In genomic region chr9:126326228-126327015, GRCh38 we compare ENCODE assay signal across 8 cellular contexts. TPM values are rescaled to one million over a fixed set of nuclear protein-coding genes. Genes with fewer than 3 reads are reported as not detected.
DNase-seq lines count a peak whose midpoint lies in the region.

Gene MVB12B, plus strand, starts transcription at chr9:126326829. Its CDS starts 101 bp downstream, at chr9:126326930.

- H2AFZ ChIP-seq in mesenchymal stem cell (ENCODE audit: low read depth, low read length), result peak within 1 kb of the TSS; percentile 58

- peak within 1 kb of the TSS; percentile 89 for H3K9ac ChIP-seq in mesenchymal stem cell (ENCODE audit: low read length)

- peak within 1 kb of the TSS; percentile 74 to 87 for H3K4me3 ChIP-seq in mesenchymal stem cell (ENCODE audit: insufficient read depth in 1 of 2, low read depth in 1 of 2, low read length in 2 of 2)

- peak within 1 kb of the TSS; percentile 75 to 98 for H3K4ac ChIP-seq in mesenchymal stem cell (ENCODE audit: low read depth in 1 of 2, low read length in 2 of 2)

- H2BK15ac ChIP-seq in mesenchymal stem cell (ENCODE audit: low read depth, poor library complexity, severe bottlenecking), result peak within 1 kb of the TSS; percentile 95

- no peak within 1 kb of the TSS for H2BK5ac ChIP-seq in mesenchymal stem cell (ENCODE audit: low read depth, low read length, poor library complexity, severe bottlenecking)

- H2BK120ac ChIP-seq in mesenchymal stem cell (ENCODE audit: low read depth, low read length), result peak within 1 kb of the TSS; percentile 78

- peaks cover 6% of the 10 kb centered on the region for H3K4me1 ChIP-seq in mesenchymal stem cell (ENCODE audit: control insufficient read depth, insufficient read depth, low read depth, low read length)

- WGBS in mesenchymal stem cell, result 8% methylated on average over 16 of the region's 94 CpGs

- peak within 1 kb of the TSS; percentile 95 for H3K4me2 ChIP-seq in mesenchymal stem cell (ENCODE audit: low read length, poor library complexity, severe bottlenecking)

- peak within 1 kb of the TSS; percentile 18 to 74 for H2BK12ac ChIP-seq in mesenchymal stem cell (ENCODE audit: low read length in 2 of 2)

- peak within 1 kb of the TSS; percentile 79 for H2AK5ac ChIP-seq in mesenchymal stem cell (ENCODE audit: low read length, severe bottlenecking)

- peaks cover 11% of the 10 kb centered on the region for H3K9me3 ChIP-seq in mesenchymal stem cell (ENCODE audit: control insufficient read depth, low read length)

- no peak within 1 kb of the TSS for H3K27ac ChIP-seq in mesenchymal stem cell (ENCODE audit: low read length, poor library complexity, severe bottlenecking)

- H3K18ac ChIP-seq in mesenchymal stem cell (ENCODE audit: low read depth in 1 of 2, low read length in 2 of 2), result peak within 1 kb of the TSS; percentile 69 to 75

- H3K27me3 ChIP-seq in mesenchymal stem cell (ENCODE audit: control insufficient read depth in 1 of 2, insufficient read depth in 1 of 2, low read length in 2 of 2), result no peaks in the 10 kb centered on the region

- DNase-seq in CD1c-positive myeloid dendritic cell (ENCODE audit: extremely low spot score) (peak; percentile 70), HuH-7.5 (ENCODE audit: low spot score) (peak; percentile 64), mesenchymal stem cell (peak; percentile 37), DMS79 (lab: John Stamatoyannopoulos, UW) (no peak), GOT3 (lab: John Stamatoyannopoulos, UW) (no peak)
- peak; percentile 34 to 36 for DNase-seq in activated CD4-positive, alpha-beta T cell treated with anti-CD3 and anti-CD28 coated beads, Interleukin-2, amount 50 U/mL, for 48 hours
- DNase-seq in effector CD8-positive, alpha-beta T cell (lab: John Stamatoyannopoulos, UW), result peak; percentile 24
- peak; percentile 38 for DNase-seq in stimulated activated CD8-positive, alpha-beta memory T cell treated with anti-CD3 and anti-CD28 coated beads, Interleukin-4, amount 100 ng/mL, for 24 hours (ENCODE audit: low read depth)

- H3K14ac ChIP-seq in mesenchymal stem cell (ENCODE audit: low read length in 2 of 2), result peak within 1 kb of the TSS; percentile 49 to 98

- H4K8ac ChIP-seq in mesenchymal stem cell (ENCODE audit: low read length), result peak within 1 kb of the TSS; percentile 94

- peak within 1 kb of the TSS in 1 of 2 experiments; percentile 94 for H3K23ac ChIP-seq in mesenchymal stem cell (ENCODE audit: low read length in 2 of 2)

- peaks cover 14% of the 10 kb centered on the region for H3K79me1 ChIP-seq in mesenchymal stem cell (replicated peaks; ENCODE audit: low read length, poor library complexity, severe bottlenecking)

- no peaks in the 10 kb centered on the region for H3K36me3 ChIP-seq in mesenchymal stem cell (ENCODE audit: control insufficient read depth in 1 of 2, insufficient read depth in 2 of 2, low read depth in 1 of 2, low read length in 2 of 2)

- peak within 1 kb of the TSS; percentile 82 for H4K91ac ChIP-seq in mesenchymal stem cell (ENCODE audit: low read length)

RNA-seq across cellular contexts. Expression of gene MVB12B, which starts in this region (rescaled TPM):
- polyA plus RNA-seq in mesenchymal stem cell (2013, experiment 1 of 2), result 3.5 TPM
- polyA plus RNA-seq in mesenchymal stem cell (2013, experiment 2 of 2), result 3.4 TPM

Comparison
In these comparisons a context has a peak if more than half of its experiments do, and no peak if none do; other contexts are left out.
1. DNase-seq: peak in CD1c-positive myeloid dendritic cell (single experiment), HuH-7.5 (single experiment), activated CD4-positive, alpha-beta T cell treated with anti-CD3 and anti-CD28 coated beads, Interleukin-2, amount 50 U/mL, for 48 hours (2 of 2), effector CD8-positive, alpha-beta T cell (single experiment), mesenchymal stem cell (single experiment) and stimulated activated CD8-positive, alpha-beta memory T cell treated with anti-CD3 and anti-CD28 coated beads, Interleukin-4, amount 100 ng/mL, for 24 hours (single experiment); none in DMS79 (single experiment) and GOT3 (single experiment).